In the genomic region with DNA sequence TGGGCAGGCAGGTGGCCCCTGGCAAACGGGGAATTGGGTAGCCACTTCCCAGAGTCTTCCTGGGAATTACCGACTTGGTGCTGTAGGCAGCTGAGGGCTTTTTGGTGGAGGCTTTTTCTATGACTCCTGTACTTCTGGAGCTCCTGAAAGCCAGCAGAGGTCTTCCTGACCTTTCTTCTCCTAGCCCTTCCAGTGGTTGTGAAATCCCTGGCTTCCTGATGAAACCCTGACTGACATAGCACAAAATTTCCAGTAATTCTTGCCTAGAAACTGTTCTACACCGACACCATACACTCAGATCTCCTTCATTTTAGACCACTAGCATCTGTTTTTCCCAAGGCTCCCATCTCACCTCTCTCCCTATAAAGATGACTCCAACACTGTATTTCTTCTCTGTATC, we compare ENCODE assay signal across 18 cellular contexts.
A peak's percentile ranks its signal among the peaks of the same experiment; 100 is the strongest.
DNase-seq lines count a peak whose midpoint lies in the region; ATAC-seq, FAIRE-seq and TF ChIP-seq lines count a peak whose summit lies in the region.
"Had no signal": no experiment of that assay in that cellular context is flagged by ENCODE, and none has a peak within 500 bp of the region (broad histone marks: within the 10 kb centered on the region; RNA-seq: fewer than 3 reads in every experiment).

No MANE protein-coding gene starts in this region.

- H3K79me2 ChIP-seq in GM23248 (ENCODE audit: insufficient read depth): no peaks in the 10 kb centered on the region

- ATAC-seq in right lobe of liver (peak in 3 of 4 donors; percentile 59 to 79 (median 78)), HG02763 (IDR thresholded peaks at IDR 0.05; ENCODE audit: unreplicated experiment) (no peak)
- no peak for ATAC-seq in stimulated activated memory B cell treated with anti-CD40 and anti-IgM and Interleukin-4, amounts not matched to agents 10 μg/mL and 1 μg/mL and 100 μg/mL, for 72 hours

- H3K27me3 Mint-ChIP-seq in stimulated activated memory B cell treated with anti-CD40 and anti-IgM and Interleukin-4, amounts not matched to agents 10 μg/mL and 1 μg/mL and 100 μg/mL, for 72 hours: no peaks in the 10 kb centered on the region

- H3K9me3 ChIP-seq in GM23248 (ENCODE audit: low read depth) (no peaks in the 10 kb centered on the region), right lobe of liver (no peaks in the 10 kb centered on the region), small intestine (ENCODE audit: control insufficient read depth, low read depth) (no peaks in the 10 kb centered on the region)
- H3K9me3 ChIP-seq: BLaER1 had no signal

- H3K4me2 ChIP-seq in GM23248 (ENCODE audit: unreplicated experiment): no peak overlapping the region
- H3K4me2 ChIP-seq: BLaER1 had no signal

- WGBS in GM23248 (ENCODE audit: low coverage in 1 of 2, low lambda C conversion rate in 2 of 2, missing lambda C conversion rate in 2 of 2), 2 experiments: 60 to 68% methylated on average over 3 of the region's 3 CpGs
- WGBS in right lobe of liver (ENCODE audit: insufficient coverage, low coverage, low lambda C conversion rate, missing lambda C conversion rate): 57% methylated on average over 1 of the region's 3 CpGs
- 83 to 98% (median 85%) methylated on average over 3 of the region's 3 CpGs for WGBS in small intestine, 3 donors

- peaks cover 3% of the 10 kb centered on the region; the same call in 1 of the 2 replicates for H3F3A ChIP-seq in GM23248 (ENCODE audit: insufficient read depth)

- no peak overlapping the region for H3K9ac ChIP-seq in GM23248
- H3K9ac ChIP-seq: BLaER1 had no signal

- intact Hi-C loops in right lobe of liver (cut with DNase I): no loop called here

- no peak for TF ChIP-seq CTCF in cardiac fibroblast (IDR thresholded peaks at IDR 0.05; ENCODE audit: low read depth, low read length)
- TF ChIP-seq CTCF in fibroblast of the aortic adventitia (IDR thresholded peaks at IDR 0.05; ENCODE audit: insufficient read depth, low read length): no peak
- TF ChIP-seq CTCF in right lobe of liver (IDR thresholded peaks at IDR 0.05): no peak

- H3K27ac ChIP-seq in GM23248 (no peak overlapping the region), right lobe of liver (no peak overlapping the region), small intestine (ENCODE audit: low read depth in 1 of 2, low read length in 1 of 2) (no peak overlapping the region)
- H3K27ac ChIP-seq: BLaER1 had no signal

- H3K9me3 Mint-ChIP-seq in stimulated activated memory B cell treated with anti-CD40 and anti-IgM and Interleukin-4, amounts not matched to agents 10 μg/mL and 1 μg/mL and 100 μg/mL, for 72 hours: no peaks in the 10 kb centered on the region
- H3K9me3 Mint-ChIP-seq: CD4-positive, CD25-positive, alpha-beta regulatory T cell; H9 had no signal

- no peaks in the 10 kb centered on the region for H3K9me2 ChIP-seq in GM23248 (ENCODE audit: insufficient read depth)

- no peak for TF ChIP-seq POLR2A in right lobe of liver (IDR thresholded peaks at IDR 0.05)

- H3K27me3 ChIP-seq in GM23248 (replicated peaks; ENCODE audit: insufficient read depth) (no peaks in the 10 kb centered on the region), right lobe of liver (no peaks in the 10 kb centered on the region), small intestine (ENCODE audit: control insufficient read depth in 2 of 2, insufficient read depth in 2 of 2, low read length in 2 of 2) (no peaks in the 10 kb centered on the region)
- H3K27me3 ChIP-seq: BLaER1 had no signal

- no peaks in the 10 kb centered on the region for H3K36me3 Mint-ChIP-seq in stimulated activated memory B cell treated with anti-CD40 and anti-IgM and Interleukin-4, amounts not matched to agents 10 μg/mL and 1 μg/mL and 100 μg/mL, for 72 hours
- H3K36me3 Mint-ChIP-seq: CD4-positive, CD25-positive, alpha-beta regulatory T cell had no signal

- H3K4me3 Mint-ChIP-seq in stimulated activated memory B cell treated with anti-CD40 and anti-IgM and Interleukin-4, amounts not matched to agents 10 μg/mL and 1 μg/mL and 100 μg/mL, for 72 hours: no peak overlapping the region
- H3K4me3 Mint-ChIP-seq: CD4-positive, CD25-positive, alpha-beta regulatory T cell; H9 had no signal

- H3K4me3 ChIP-seq in GM23248 (no peak overlapping the region), cardiac fibroblast (replicated peaks in 1 of 2; ENCODE audit: low read depth in 2 of 2, low read length in 2 of 2) (no peak overlapping the region), fibroblast of the aortic adventitia (ENCODE audit: low read depth, low read length) (no peak overlapping the region), right lobe of liver (no peak overlapping the region), small intestine (ENCODE audit: low read depth in 1 of 2, low read length in 2 of 2) (no peak overlapping the region)
- H3K4me3 ChIP-seq: BLaER1 had no signal

- DNase-seq in GM23248: peak; percentile 6
- DNase-seq in cardiac fibroblast (ENCODE audit: low read depth in 2 of 2): peak; percentile 7 to 38
- peak; percentile 16 for DNase-seq in fibroblast of the aortic adventitia (ENCODE audit: low read depth)
- no peak for DNase-seq in right lobe of liver
- no peak for DNase-seq in NCI-H748 treated with DMSO at 0.1 percent for 48 hours (lab: John Stamatoyannopoulos, UW)
- no peak for DNase-seq in small intestine
- DNase-seq: 8988T; AML-193; CD4-positive, CD25-positive, alpha-beta regulatory T cell; DMS79 treated with DMSO at 0.1 percent for 48 hours; EL; GOT3; H9 had no signal

- no peak for FAIRE-seq in small intestine (lab: Jason Lieb, UNC)
- FAIRE-seq: G401.6, GM12891 had no signal

- no peaks in the 10 kb centered on the region for H3K36me3 ChIP-seq in GM23248 (ENCODE audit: low read depth)
- H3K36me3 ChIP-seq in right lobe of liver: no peaks in the 10 kb centered on the region
- no peaks in the 10 kb centered on the region for H3K36me3 ChIP-seq in small intestine (ENCODE audit: control insufficient read depth in 2 of 2, insufficient read depth in 2 of 2, low read length in 2 of 2)
- H3K36me3 ChIP-seq: BLaER1 had no signal

- in situ Hi-C loops in GM23248 (cut with MboI): no loop called here

- H3K4me1 Mint-ChIP-seq in stimulated activated memory B cell treated with anti-CD40 and anti-IgM and Interleukin-4, amounts not matched to agents 10 μg/mL and 1 μg/mL and 100 μg/mL, for 72 hours: no peaks in the 10 kb centered on the region

- no peaks in the 10 kb centered on the region for H4K20me1 ChIP-seq in GM23248 (ENCODE audit: insufficient read depth)
- H4K20me1 ChIP-seq: BLaER1 had no signal

- H3K27ac Mint-ChIP-seq in stimulated activated memory B cell treated with anti-CD40 and anti-IgM and Interleukin-4, amounts not matched to agents 10 μg/mL and 1 μg/mL and 100 μg/mL, for 72 hours: no peak overlapping the region
- H3K27ac Mint-ChIP-seq: CD4-positive, CD25-positive, alpha-beta regulatory T cell; H9 had no signal

- no peak overlapping the region for H2AFZ ChIP-seq in GM23248

- H3K4me1 ChIP-seq in GM23248 (ENCODE audit: insufficient read depth): no peaks in the 10 kb centered on the region
- peaks cover 0 to 7% (median 0%) of the 10 kb centered on the region in 4 donors for H3K4me1 ChIP-seq in right lobe of liver
- H3K4me1 ChIP-seq in small intestine (ENCODE audit: control insufficient read depth in 2 of 2, insufficient read depth in 1 of 2, low read depth in 1 of 2, low read length in 1 of 2): no peaks in the 10 kb centered on the region
- H3K4me1 ChIP-seq: BLaER1 had no signal

Comparison
In these comparisons a context has a peak if more than half of its experiments do, and no peak if none do; other contexts are left out.
1. DNase-seq: peak in GM23248 (single experiment), cardiac fibroblast (2 of 2) and fibroblast of the aortic adventitia (single experiment); none in right lobe of liver (0 of 3), NCI-H748 treated with DMSO at 0.1 percent for 48 hours (single experiment) and small intestine (single experiment).
2. ATAC-seq: peak in right lobe of liver (3 of 4); none in stimulated activated memory B cell treated with anti-CD40 and anti-IgM and Interleukin-4, amounts not matched to agents 10 μg/mL and 1 μg/mL and 100 μg/mL, for 72 hours (single experiment) and HG02763 (single experiment).